8 cellular contexts compared by ENCODE assay signal in genomic region chr7:38368191-38368605, GRCh38.
DNase-seq lines count a peak whose midpoint lies in the region; ATAC-seq, FAIRE-seq and TF ChIP-seq lines count a peak whose summit lies in the region.

No MANE protein-coding gene starts in this region.

- peak; percentile 74 for TF ChIP-seq CTCF in fibroblast of pulmonary artery (IDR thresholded peaks at IDR 0.05; ENCODE audit: low read length, missing control alignments)

- WGBS in trophoblast cell (ENCODE audit: extremely low coverage, insufficient coverage, insufficient read length), result no CpG with 5 or more reads among the region's 5 CpGs

- peak overlapping the region; percentile 45 for H3K4me2 ChIP-seq in BLaER1
- no peak overlapping the region for H3K4me2 ChIP-seq in trophoblast cell (ENCODE audit: low read length)

- H3K9ac ChIP-seq in BLaER1 (no peak overlapping the region), trophoblast cell (ENCODE audit: low read length) (no peak overlapping the region)

- no peak overlapping the region for H3K4ac ChIP-seq in trophoblast cell (ENCODE audit: low read depth, low read length)

- H3K9me3 ChIP-seq in BLaER1 (no peaks in the 10 kb centered on the region), trophoblast cell (ENCODE audit: insufficient read depth, low read depth, low read length) (no peaks in the 10 kb centered on the region)

- H3K36me3 Mint-ChIP-seq in activated T-cell treated with anti-CD3 and anti-CD28 coated beads, Interleukin-2, amount 50 U/mL, for 24 hours (ENCODE audit: low read depth), result peaks cover 27% of the 10 kb centered on the region

- no peaks in the 10 kb centered on the region for H3K27me3 ChIP-seq in BLaER1
- H3K27me3 ChIP-seq in trophoblast cell (ENCODE audit: insufficient read depth, low read length), result no peaks in the 10 kb centered on the region

- H4K91ac ChIP-seq in trophoblast cell (ENCODE audit: low read depth, low read length), result no peak overlapping the region

- peak overlapping the region; percentile 91 for H3K27ac Mint-ChIP-seq in activated T-cell treated with anti-CD3 and anti-CD28 coated beads, Interleukin-2, amount 50 U/mL, for 24 hours

- H3K9me3 Mint-ChIP-seq in activated T-cell treated with anti-CD3 and anti-CD28 coated beads, Interleukin-2, amount 50 U/mL, for 24 hours, result no peaks in the 10 kb centered on the region

- no peak overlapping the region for H2BK12ac ChIP-seq in trophoblast cell (ENCODE audit: low read length)

- H2AK5ac ChIP-seq in trophoblast cell (ENCODE audit: low read length), result no peak overlapping the region

- no peaks in the 10 kb centered on the region for H3K79me2 ChIP-seq in trophoblast cell (ENCODE audit: control insufficient read depth, insufficient read depth, low read length, poor library complexity)

- H3K18ac ChIP-seq in trophoblast cell (ENCODE audit: low read length), result no peak overlapping the region

- DNase-seq in GM19240 (ENCODE audit: insufficient read length, low spot score) (peak; percentile 30), RCC 7860 (ENCODE audit: low spot score) (peak; percentile 77), fibroblast of pulmonary artery (ENCODE audit: low read depth) (peak; percentile 72), trophoblast cell (peak; percentile 75 to 85)
- DNase-seq in activated T-cell treated with anti-CD3 and anti-CD28 coated beads, Interleukin-2, amount 50 U/mL, for 24 hours, result peak; percentile 83

- H3K4me1 ChIP-seq in BLaER1 (peaks cover 28% of the 10 kb centered on the region), trophoblast cell (ENCODE audit: control insufficient read depth in 1 of 2, insufficient read depth in 2 of 2, low read length in 2 of 2) (peaks cover 0 to 1% of the 10 kb centered on the region in 2 experiments)

- no peaks in the 10 kb centered on the region for H3K27me3 Mint-ChIP-seq in activated T-cell treated with anti-CD3 and anti-CD28 coated beads, Interleukin-2, amount 50 U/mL, for 24 hours

- no peak overlapping the region for H3K4me3 ChIP-seq in BLaER1
- no peak overlapping the region for H3K4me3 ChIP-seq in fibroblast of pulmonary artery (replicated peaks; ENCODE audit: low read depth, low read length)
- no peak overlapping the region for H3K4me3 ChIP-seq in trophoblast cell (ENCODE audit: low read depth, low read length)

- ATAC-seq in HG03571 (IDR thresholded peaks at IDR 0.05; ENCODE audit: unreplicated experiment), result peak; percentile 38
- no peak for ATAC-seq in HG02571 (IDR thresholded peaks at IDR 0.05; ENCODE audit: unreplicated experiment)

- no peak overlapping the region for H4K12ac ChIP-seq in trophoblast cell (ENCODE audit: low read depth, low read length)

- no peak overlapping the region for H2BK5ac ChIP-seq in trophoblast cell (ENCODE audit: low read depth, low read length, poor library complexity)

- H4K8ac ChIP-seq in trophoblast cell (ENCODE audit: low read depth, low read length), result no peak overlapping the region

- peak overlapping the region; percentile 53 for H3K4me3 Mint-ChIP-seq in activated T-cell treated with anti-CD3 and anti-CD28 coated beads, Interleukin-2, amount 50 U/mL, for 24 hours

- H2AFZ ChIP-seq in trophoblast cell (ENCODE audit: insufficient read depth, low read length, poor library complexity), result no peak overlapping the region

- H3K4me1 Mint-ChIP-seq in activated T-cell treated with anti-CD3 and anti-CD28 coated beads, Interleukin-2, amount 50 U/mL, for 24 hours (ENCODE audit: low read depth), result peaks cover 78% of the 10 kb centered on the region

- no peak overlapping the region for H3K14ac ChIP-seq in trophoblast cell (ENCODE audit: low read length)

- H4K20me1 ChIP-seq in BLaER1, result no peaks in the 10 kb centered on the region

- H3K36me3 ChIP-seq in BLaER1, result no peaks in the 10 kb centered on the region
- H3K36me3 ChIP-seq in trophoblast cell (ENCODE audit: control insufficient read depth in 1 of 2, insufficient read depth in 2 of 2, low read length in 2 of 2), result no peaks in the 10 kb centered on the region

- no peak overlapping the region for H2BK120ac ChIP-seq in trophoblast cell (ENCODE audit: insufficient read depth, low read length, poor library complexity)

- H3K27ac ChIP-seq in BLaER1, result 0 out of 2 replicates have a peak overlapping the region, but pooled peaks have one; percentile 36
- H3K27ac ChIP-seq in trophoblast cell (ENCODE audit: low read depth, low read length), result no peak overlapping the region

- no peak overlapping the region for H3K23ac ChIP-seq in trophoblast cell (ENCODE audit: low read length)

- no peaks in the 10 kb centered on the region for H3K79me1 ChIP-seq in trophoblast cell (ENCODE audit: low read length)

- FAIRE-seq in RCC 7860 (lab: Jason Lieb, UNC), result no peak

Comparison
In these comparisons a context has a peak if more than half of its experiments do, and no peak if none do; other contexts are left out.
1. DNase-seq: peak in every context shown above with its lines; median percentile 83 in activated T-cell treated with anti-CD3 and anti-CD28 coated beads, Interleukin-2, amount 50 U/mL, for 24 hours; 80 in trophoblast cell; 77 in RCC 7860; 72 in fibroblast of pulmonary artery; 30 in GM19240.